In the genomic region with DNA sequence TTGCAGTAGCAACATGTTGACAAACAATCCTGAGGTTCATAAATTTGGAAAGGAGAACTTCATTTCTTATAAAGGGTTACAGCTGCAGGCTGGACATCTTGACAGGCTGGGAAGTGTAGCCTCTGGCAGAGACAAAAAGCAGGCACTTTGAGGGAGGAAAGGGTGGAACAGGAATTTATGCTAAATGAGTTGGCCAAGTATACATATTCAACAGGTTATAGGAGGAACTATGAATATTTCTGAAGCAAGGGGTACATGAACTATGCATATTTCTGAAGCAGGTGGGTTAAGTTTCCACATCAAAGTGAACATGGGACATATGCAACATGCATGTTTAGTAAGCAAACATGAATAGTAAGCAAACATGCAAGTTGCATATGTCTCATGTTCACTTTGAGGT, we compare ENCODE assay signal across 18 cellular contexts. TPM values are rescaled to one million over a fixed set of nuclear protein-coding genes. Genes with fewer than 3 reads are reported as not detected.
DNase-seq lines count a peak whose midpoint lies in the region; ATAC-seq, FAIRE-seq and TF ChIP-seq lines count a peak whose summit lies in the region.
"Had no signal": no experiment of that assay in that cellular context is flagged by ENCODE, and none has a peak within 500 bp of the region (broad histone marks: within the 10 kb centered on the region; RNA-seq: fewer than 3 reads in every experiment).

No MANE protein-coding gene starts in this region.

- H3K4me1 ChIP-seq in HAP-1: peaks cover 8% of the 10 kb centered on the region

- TF ChIP-seq CTCF in activated B cell treated with CpG ODN at 0.5 μM for 24 hours (IDR thresholded peaks at IDR 0.05) (no peak), lower leg skin (IDR thresholded peaks at IDR 0.05) (no peak)

- peak overlapping the region; percentile 97 for H3K4me3 Mint-ChIP-seq in activated CD4-positive, alpha-beta T cell treated with anti-CD3 and anti-CD28 coated beads, Interleukin-2, amount 10 ng/mL, durations not matched to agents 24 days and 14 days
- H3K4me3 Mint-ChIP-seq in activated B cell treated with CpG ODN at 0.5 μM for 24 hours: no peak overlapping the region
- H3K4me3 Mint-ChIP-seq in naive thymus-derived CD8-positive, alpha-beta T cell: peak overlapping the region in 1 of 10 donors; percentile 21
- H3K4me3 Mint-ChIP-seq: neural progenitor cell had no signal

- in situ Hi-C loops in HAP-1 (cut with MboI; ENCODE audit: low sequenced_read_pairs): no loop called here

- peak overlapping the region; percentile 93 for H3K27ac Mint-ChIP-seq in activated CD4-positive, alpha-beta T cell treated with anti-CD3 and anti-CD28 coated beads, Interleukin-2, amount 10 ng/mL, durations not matched to agents 24 days and 14 days
- H3K27ac Mint-ChIP-seq in activated B cell treated with CpG ODN at 0.5 μM for 24 hours: peak overlapping the region; percentile 97
- H3K27ac Mint-ChIP-seq in naive thymus-derived CD8-positive, alpha-beta T cell: peak overlapping the region in 7 of 10 donors; percentile 31 to 98 (median 86)
- H3K27ac Mint-ChIP-seq: neural progenitor cell had no signal

- peaks cover 15% of the 10 kb centered on the region for H3K36me3 Mint-ChIP-seq in activated CD4-positive, alpha-beta T cell treated with anti-CD3 and anti-CD28 coated beads, Interleukin-2, amount 10 ng/mL, durations not matched to agents 24 days and 14 days (ENCODE audit: low read depth)
- peaks cover 15% of the 10 kb centered on the region for H3K36me3 Mint-ChIP-seq in activated B cell treated with CpG ODN at 0.5 μM for 24 hours (ENCODE audit: low read depth)
- peaks cover 0 to 3% (median 0%) of the 10 kb centered on the region in 3 donors for H3K36me3 Mint-ChIP-seq in naive thymus-derived CD8-positive, alpha-beta T cell

- peaks cover 28% of the 10 kb centered on the region for H3K9me3 Mint-ChIP-seq in activated CD4-positive, alpha-beta T cell treated with anti-CD3 and anti-CD28 coated beads, Interleukin-2, amount 10 ng/mL, durations not matched to agents 24 days and 14 days
- no peaks in the 10 kb centered on the region for H3K9me3 Mint-ChIP-seq in activated B cell treated with CpG ODN at 0.5 μM for 24 hours
- no peaks in the 10 kb centered on the region for H3K9me3 Mint-ChIP-seq in naive thymus-derived CD8-positive, alpha-beta T cell
- H3K9me3 Mint-ChIP-seq: neural progenitor cell had no signal

- ATAC-seq in activated B cell treated with CpG ODN at 0.5 μM for 24 hours (ENCODE audit: low read depth) (no peak), GM19467 (IDR thresholded peaks at IDR 0.05; ENCODE audit: unreplicated experiment) (no peak)
- ATAC-seq in naive thymus-derived CD8-positive, alpha-beta T cell: no peak
- ATAC-seq: body of pancreas had no signal

- H3K27me3 Mint-ChIP-seq in activated CD4-positive, alpha-beta T cell treated with anti-CD3 and anti-CD28 coated beads, Interleukin-2, amount 10 ng/mL, durations not matched to agents 24 days and 14 days: peaks cover 2% of the 10 kb centered on the region
- H3K27me3 Mint-ChIP-seq in activated B cell treated with CpG ODN at 0.5 μM for 24 hours: peaks cover 4% of the 10 kb centered on the region
- H3K27me3 Mint-ChIP-seq in naive thymus-derived CD8-positive, alpha-beta T cell: no peaks in the 10 kb centered on the region

- H3K27me3 ChIP-seq in HAP-1 (ENCODE audit: low read depth): no peaks in the 10 kb centered on the region; the same call in 1 of the 2 replicates
- H3K27me3 ChIP-seq: body of pancreas, stomach had no signal

- H3K4me1 Mint-ChIP-seq in activated CD4-positive, alpha-beta T cell treated with anti-CD3 and anti-CD28 coated beads, Interleukin-2, amount 10 ng/mL, durations not matched to agents 24 days and 14 days: peaks cover 70% of the 10 kb centered on the region
- peaks cover 56% of the 10 kb centered on the region for H3K4me1 Mint-ChIP-seq in activated B cell treated with CpG ODN at 0.5 μM for 24 hours
- peaks cover 18 to 67% (median 39%) of the 10 kb centered on the region in 4 donors for H3K4me1 Mint-ChIP-seq in naive thymus-derived CD8-positive, alpha-beta T cell

- CTCF ChIA-PET in activated B cell treated with CpG ODN at 0.5 μM for 24 hours (lab: Charles Lee): interaction anchor here (3.1 kb wide), 1 partner anchor 128 kb away, joined by 17 read pairs; no protein-coding TSS in a partner anchor

- H3K36me3 ChIP-seq in HAP-1 (replicated peaks): no peaks in the 10 kb centered on the region; the same call in 1 of the 2 replicates
- H3K36me3 ChIP-seq: neural progenitor cell, stomach had no signal

- DNase-seq in activated CD4-positive, alpha-beta T cell treated with anti-CD3 and anti-CD28 coated beads, Interleukin-2, amount 10 ng/mL, durations not matched to agents 24 days and 14 days: no peak
- no peak for DNase-seq in activated CD4-positive, alpha-beta T cell treated with anti-CD3 and anti-CD28 coated beads for 4 hours
- DNase-seq in GM12892 (ENCODE audit: insufficient read length): no peak
- DNase-seq in activated B cell treated with CpG ODN at 0.5 μM for 24 hours: no peak
- no peak for DNase-seq in naive thymus-derived CD8-positive, alpha-beta T cell
- DNase-seq in HAP-1 (ENCODE audit: low spot score in 2 of 2): no peak
- DNase-seq in lower leg skin (ENCODE audit: low spot score in 2 of 2): no peak
- DNase-seq: activated naive CD4-positive, alpha-beta T cell; body of pancreas; COR-L47; mesenchymal stem cell; NCI-H1694; NCI-H446; stimulated activated CD4-positive, alpha-beta T cell treated with anti-CD3 and anti-CD28 coated beads, Interleukin-15, amount 100 ng/mL, for 24 hours; stomach had no signal

- FAIRE-seq in GM12892 (lab: Jason Lieb, UNC): peak; percentile 5
- FAIRE-seq: TTC549 had no signal

- no peak overlapping the region for H3K4me3 ChIP-seq in HAP-1
- H3K4me3 ChIP-seq in lower leg skin (ENCODE audit: low read depth, poor library complexity, severe bottlenecking): no peak overlapping the region
- H3K4me3 ChIP-seq: body of pancreas, neural progenitor cell, stomach had no signal

- intact Hi-C loops in activated CD4-positive, alpha-beta T cell treated with anti-CD3 and anti-CD28 coated beads, Interleukin-2, amount 10 ng/mL, durations not matched to agents 24 days and 14 days (cut with micrococcal nuclease): loop anchor here (5.0 kb wide), 2 partner anchors 37 to 1417 kb away; no protein-coding TSS in a partner anchor
- intact Hi-C loops in activated B cell treated with CpG ODN at 0.5 μM for 24 hours (cut with micrococcal nuclease) (loop anchor here (5.0 to 10.0 kb wide), 3 partner anchors 800 to 1300 kb away; a partner anchor contains a TSS), lower leg skin (cut with DNase I; ENCODE audit: low total_unique reads) (no loop called here)

- TF ChIP-seq POLR2A in GM12892 (IDR thresholded peaks at IDR 0.05; ENCODE audit: low read depth, low read length) (no peak), lower leg skin (IDR thresholded peaks at IDR 0.05) (no peak)

- H3K9me3 ChIP-seq in HAP-1: no peaks in the 10 kb centered on the region
- H3K9me3 ChIP-seq: body of pancreas, stomach had no signal

- POLR2A ChIA-PET in activated B cell treated with CpG ODN at 0.5 μM for 24 hours (lab: Charles Lee): interaction anchor here (3.4 to 4.6 kb wide), 3 partner anchors 16 to 128 kb away, joined by 20 to 36 read pairs (median 32); no protein-coding TSS in a partner anchor
- POLR2A ChIA-PET in naive thymus-derived CD8-positive, alpha-beta T cell (lab: Charles Lee): no interaction called here

RNA-seq across cellular contexts. Expression of a gene that starts 1.6 kb away (rescaled TPM):
- total RNA-seq in activated CD4-positive, alpha-beta T cell treated with anti-CD3 and anti-CD28 coated beads, Interleukin-2, amount 10 ng/mL, durations not matched to agents 24 days and 14 days: 8.2 and 10.6 TPM in 2 replicates
- polyA plus RNA-seq in GM12892 (2012; ENCODE audit: missing spikeins): 5.0 TPM
- total RNA-seq in activated B cell treated with CpG ODN at 0.5 μM for 24 hours (14.2 and 19.6 TPM in 2 replicates), lower leg skin (10 to 100 TPM; 14.4 to 25.2 (median 19.6) TPM)
- 10 to 100 TPM; 19.3 to 21.9 TPM for total RNA-seq in naive thymus-derived CD8-positive, alpha-beta T cell
- 10 to 100 TPM; 11.4 to 22.1 (median 11.5) TPM for polyA plus RNA-seq in naive thymus-derived CD8-positive, alpha-beta T cell
